Comparison of ENCODE assay signal across 15 cellular contexts in genomic region chr6:45607818-45608217, GRCh38.
A peak's percentile ranks its signal among the peaks of the same experiment; 100 is the strongest.
DNase-seq lines count a peak whose midpoint lies in the region; ATAC-seq, FAIRE-seq and TF ChIP-seq lines count a peak whose summit lies in the region.
"Had no signal": no experiment of that assay in that cellular context is flagged by ENCODE, and none has a peak within 500 bp of the region (broad histone marks: within the 10 kb centered on the region; RNA-seq: fewer than 3 reads in every experiment).

No MANE protein-coding gene starts in this region.

- no peak overlapping the region for H3K4me2 ChIP-seq in MM.1S (ENCODE audit: low read depth, low read length)

- peak; percentile 46 to 81 (median 76) for ATAC-seq in pancreas
- ATAC-seq in GM18520 (IDR thresholded peaks at IDR 0.05; ENCODE audit: unreplicated experiment): no peak

- H3K27me3 ChIP-seq in pancreas: no peaks in the 10 kb centered on the region
- no peaks in the 10 kb centered on the region for H3K27me3 ChIP-seq in MM.1S (replicated peaks; ENCODE audit: insufficient read depth, low read length)

- H3F3A ChIP-seq in MM.1S (ENCODE audit: insufficient read depth, low read length): no peaks in the 10 kb centered on the region

- peak overlapping the region in 2 of 4 donors; percentile 37 to 53 for H3K27ac ChIP-seq in pancreas
- no peak overlapping the region for H3K27ac ChIP-seq in MM.1S (ENCODE audit: low read length)

- H3K4me3 ChIP-seq in cardiac fibroblast (replicated peaks in 1 of 2; ENCODE audit: low read depth in 2 of 2, low read length in 2 of 2): no peak overlapping the region
- no peak overlapping the region for H3K4me3 ChIP-seq in pancreas
- no peak overlapping the region for H3K4me3 ChIP-seq in MM.1S (ENCODE audit: low read length)

- DNase-seq in DMS153 (lab: John Stamatoyannopoulos, UW): peak; percentile 46
- DNase-seq in DMS153 treated with DMSO at 0.1 percent for 48 hours (lab: John Stamatoyannopoulos, UW; ENCODE audit: unreplicated experiment): no peak
- DNase-seq in NCI-H526 (lab: John Stamatoyannopoulos, UW): peak; percentile 97 to 99
- peak; percentile 61 to 84 for DNase-seq in cardiac fibroblast (ENCODE audit: low read depth in 2 of 2)
- no peak for DNase-seq in pancreas
- DNase-seq in medulla oblongata (ENCODE audit: extremely low spot score): no peak
- DNase-seq in MM.1S: no peak
- DNase-seq: 8988T; activated CD4-positive, alpha-beta T cell treated with anti-CD3 and anti-CD28 coated beads, Interleukin-2, amount 10 ng/mL, durations not matched to agents 24 days and 14 days; amniotic stem cell; effector memory CD4-positive, alpha-beta T cell; GF-D8; natural killer cell; SHP77 treated with DMSO at 0.1 percent for 48 hours had no signal

- no peak overlapping the region for H3K9ac ChIP-seq in MM.1S (ENCODE audit: low read length)

- intact Hi-C loops in pancreas (cut with DNase I): no loop called here

- H3K9me2 ChIP-seq in MM.1S (replicated peaks; ENCODE audit: insufficient read depth, low read length): no peaks in the 10 kb centered on the region

- TF ChIP-seq CTCF in cardiac fibroblast (IDR thresholded peaks at IDR 0.05; ENCODE audit: low read depth, low read length): no peak
- TF ChIP-seq CTCF in pancreas (IDR thresholded peaks at IDR 0.05): no peak
- TF ChIP-seq CTCF in MM.1S (IDR thresholded peaks at IDR 0.05; ENCODE audit: low read length): no peak

- H4K20me1 ChIP-seq in MM.1S (ENCODE audit: insufficient read depth, low read length): no peaks in the 10 kb centered on the region

- H3K4me1 ChIP-seq in pancreas (no peaks in the 10 kb centered on the region), MM.1S (ENCODE audit: low read length) (no peaks in the 10 kb centered on the region)

- H3K36me3 ChIP-seq in pancreas: no peaks in the 10 kb centered on the region
- no peaks in the 10 kb centered on the region for H3K36me3 ChIP-seq in MM.1S (replicated peaks; ENCODE audit: insufficient read depth, low read length)

- no peak for FAIRE-seq in pancreas (lab: Jason Lieb, UNC)

- H2AFZ ChIP-seq in MM.1S (ENCODE audit: low read length): no peak overlapping the region

- no peaks in the 10 kb centered on the region for H3K79me2 ChIP-seq in MM.1S (ENCODE audit: low read length)

- H3K9me3 ChIP-seq in pancreas: no peaks in the 10 kb centered on the region
- no peaks in the 10 kb centered on the region for H3K9me3 ChIP-seq in MM.1S (replicated peaks; ENCODE audit: insufficient read depth, low read length)

- 30 to 32% methylated on average over 4 of the region's 4 CpGs for WGBS in pancreas, 2 donors

Comparison
In these comparisons a context has a peak if more than half of its experiments do, and no peak if none do; other contexts are left out.
1. DNase-seq: peak in DMS153 (single experiment), NCI-H526 (2 of 2) and cardiac fibroblast (2 of 2); none in DMS153 treated with DMSO at 0.1 percent for 48 hours (single experiment), pancreas (0 of 6), medulla oblongata (single experiment) and MM.1S (single experiment).